In the genomic region with DNA sequence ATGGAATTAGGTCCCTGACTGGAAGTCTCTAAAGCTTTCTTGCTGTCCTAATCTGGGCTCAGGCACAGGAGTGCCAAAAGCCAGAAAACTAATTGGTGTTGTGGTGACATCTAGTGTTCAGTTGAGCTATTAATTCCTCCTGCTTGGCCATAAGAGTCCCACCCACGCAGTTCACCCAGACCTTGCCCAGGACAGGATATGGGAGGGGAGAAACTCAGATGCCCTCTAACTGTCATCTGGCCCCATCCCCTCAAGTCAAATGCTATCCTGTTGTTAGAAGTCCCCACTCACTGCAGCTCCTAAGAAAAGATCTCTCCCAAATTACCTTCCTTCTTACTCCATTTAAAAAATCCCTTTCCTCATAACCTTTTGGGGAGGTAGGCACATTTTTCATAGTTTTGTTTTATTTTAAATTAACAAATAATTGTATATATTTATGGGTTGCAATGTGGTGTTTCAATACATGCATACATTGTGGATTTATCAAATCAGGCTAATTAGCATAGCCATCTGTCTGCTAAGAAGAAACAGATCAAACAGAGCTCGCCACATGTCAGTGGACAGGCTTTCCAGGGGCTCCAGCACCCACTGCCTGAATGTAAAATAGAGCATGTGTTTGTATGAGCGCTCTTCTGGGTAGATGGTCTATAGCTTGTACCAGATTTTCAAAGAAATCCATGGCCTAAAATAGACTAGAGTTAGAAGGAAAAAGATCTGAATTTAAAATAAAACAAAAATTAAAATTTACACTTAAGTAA, we compare ENCODE assay signal across 8 cellular contexts.
DNase-seq lines count a peak whose midpoint lies in the region; ATAC-seq and TF ChIP-seq lines count a peak whose summit lies in the region.

No MANE protein-coding gene starts in this region.

- POLR2A ChIA-PET in BJ (lab: Charles Lee): interaction anchor here (1.1 kb wide), 1 partner anchor 210 kb away, joined by 4 read pairs; a partner anchor contains a TSS

- H4K20me1 ChIP-seq in SU-DHL-6 (ENCODE audit: low read depth, low read length): no peaks in the 10 kb centered on the region

- DNase-seq in BJ (ENCODE audit: low read depth): peak; percentile 63
- DNase-seq in NCI-H146 (lab: John Stamatoyannopoulos, UW): peak; percentile 79
- DNase-seq in breast epithelium (ENCODE audit: low spot score in 2 of 2): peak in 1 of 2 donors; percentile 57
- peak; percentile 63 for DNase-seq in kidney epithelial cell (ENCODE audit: low read depth)
- peak; percentile 49 for DNase-seq in stimulated activated CD4-positive, alpha-beta T cell treated with anti-CD3 and anti-CD28 coated beads, Interleukin-4, amount 100 ng/mL, for 24 hours

- intact Hi-C loops in breast epithelium (cut with DNase I; ENCODE audit: low total_unique reads): loop anchor here (5.0 kb wide), 1 partner anchor 1305 kb away; no protein-coding TSS in a partner anchor

- H3K27ac ChIP-seq in SU-DHL-6 (ENCODE audit: low read depth, low read length) (no peak overlapping the region), breast epithelium (no peak overlapping the region)

- no peak overlapping the region for H3K4me2 ChIP-seq in SU-DHL-6 (ENCODE audit: low read depth, low read length, poor library complexity, severe bottlenecking)

- no peaks in the 10 kb centered on the region for H3K9me3 ChIP-seq in SU-DHL-6 (ENCODE audit: insufficient read depth, low read length)
- no peaks in the 10 kb centered on the region for H3K9me3 ChIP-seq in breast epithelium

- H3K4me1 ChIP-seq in breast epithelium: peaks cover 6 to 10% of the 10 kb centered on the region in 2 donors

- H3K9me2 ChIP-seq in SU-DHL-6 (replicated peaks; ENCODE audit: insufficient read depth, low read length): no peaks in the 10 kb centered on the region

- H3K36me3 ChIP-seq in BJ (ENCODE audit: control insufficient read depth, insufficient read depth, low read length): no peaks in the 10 kb centered on the region
- H3K36me3 ChIP-seq in SU-DHL-6 (ENCODE audit: low read length): no peaks in the 10 kb centered on the region
- no peaks in the 10 kb centered on the region for H3K36me3 ChIP-seq in breast epithelium
- no peaks in the 10 kb centered on the region for H3K36me3 ChIP-seq in kidney epithelial cell (ENCODE audit: control insufficient read depth, insufficient read depth, low read length)

- peak; percentile 63 for TF ChIP-seq CTCF in BJ (IDR thresholded peaks at IDR 0.05; ENCODE audit: insufficient read depth, low read depth, low read length)
- peak; percentile 58 for TF ChIP-seq CTCF in SU-DHL-6 (IDR thresholded peaks at IDR 0.05; ENCODE audit: insufficient read depth, low read length, poor library complexity, severe bottlenecking)
- TF ChIP-seq CTCF in breast epithelium (IDR thresholded peaks at IDR 0.05): peak; percentile 22 to 78 (median 62)
- TF ChIP-seq CTCF in kidney epithelial cell (IDR thresholded peaks at IDR 0.05; ENCODE audit: insufficient read depth, low read length, poor library complexity, severe bottlenecking): peak; percentile 49

- H2AFZ ChIP-seq in SU-DHL-6 (ENCODE audit: low read depth, low read length, severe bottlenecking): no peak overlapping the region

- ATAC-seq in GM18519 (IDR thresholded peaks at IDR 0.05; ENCODE audit: low FRiP score, unreplicated experiment): peak; percentile 70
- ATAC-seq in HG02970 (IDR thresholded peaks at IDR 0.05; ENCODE audit: low FRiP score, unreplicated experiment): peak; percentile 60

- H3K79me2 ChIP-seq in SU-DHL-6 (ENCODE audit: insufficient read depth, low read length): no peaks in the 10 kb centered on the region

- H3K27me3 ChIP-seq in BJ (ENCODE audit: control insufficient read depth, insufficient read depth, low read length) (no peaks in the 10 kb centered on the region), SU-DHL-6 (ENCODE audit: low read length) (no peaks in the 10 kb centered on the region), breast epithelium (no peaks in the 10 kb centered on the region), kidney epithelial cell (ENCODE audit: control insufficient read depth, insufficient read depth, low read length) (no peaks in the 10 kb centered on the region)

- H3F3A ChIP-seq in SU-DHL-6 (ENCODE audit: insufficient read depth): no peaks in the 10 kb centered on the region

- no peak for TF ChIP-seq POLR2A in breast epithelium (IDR thresholded peaks at IDR 0.05)

- H3K4me3 ChIP-seq in BJ (ENCODE audit: low read depth, low read length): no peak overlapping the region
- no peak overlapping the region for H3K4me3 ChIP-seq in SU-DHL-6 (ENCODE audit: insufficient read depth, low read length, poor library complexity, severe bottlenecking)
- H3K4me3 ChIP-seq in breast epithelium: no peak overlapping the region
- no peak overlapping the region for H3K4me3 ChIP-seq in kidney epithelial cell (ENCODE audit: low read depth, low read length)

- no peak overlapping the region for H3K9ac ChIP-seq in SU-DHL-6 (ENCODE audit: low read length)

- CTCF ChIA-PET in BJ (lab: Yijun Ruan, JAX): interaction anchor here (0.7 to 1.9 kb wide), 13 partner anchors 10 to 210 kb away, joined by 3 to 8 read pairs (median 3); a partner anchor contains a TSS
